Comparison of ENCODE assay signal across 3 cellular contexts in genomic region chr1:167122121-167122480, GRCh38.
TF ChIP-seq lines count a peak whose summit lies in the region.

No MANE protein-coding gene starts in this region.

TF ChIP-seq in SK-N-SH treated with all-trans-retinoic acid at 6 μM for 48 hours, 23 proteins besides CTCF, POLR2A, EP300 and RAD21 (continues in another document):
- TF ChIP-seq ESRRG (CRISPR knock-in tag; IDR thresholded peaks at IDR 0.05) (no peak), ZNF70 (CRISPR knock-in tag; IDR thresholded peaks at IDR 0.05) (no peak), CREB5 (CRISPR knock-in tag; IDR thresholded peaks at IDR 0.05; ENCODE audit: low read depth) (no peak), TCF4 (CRISPR knock-in tag; IDR thresholded peaks at IDR 0.05; ENCODE audit: borderline replicate concordance) (no peak), GLIS3 (CRISPR knock-in tag; IDR thresholded peaks at IDR 0.05) (no peak), ZNF8 (CRISPR knock-in tag; IDR thresholded peaks at IDR 0.05) (no peak), CSRNP3 (CRISPR knock-in tag; IDR thresholded peaks at IDR 0.05) (no peak), OSR1 (CRISPR knock-in tag; IDR thresholded peaks at IDR 0.05) (no peak), SNAI2 (CRISPR knock-in tag; IDR thresholded peaks at IDR 0.05) (no peak), ISL1 (CRISPR knock-in tag; IDR thresholded peaks at IDR 0.05) (no peak), PPARA (CRISPR knock-in tag; IDR thresholded peaks at IDR 0.05; ENCODE audit: borderline replicate concordance) (no peak), CSDC2 (CRISPR knock-in tag; IDR thresholded peaks at IDR 0.05) (no peak), ZFP3 (CRISPR knock-in tag; IDR thresholded peaks at IDR 0.05) (no peak), POU6F1 (CRISPR knock-in tag; IDR thresholded peaks at IDR 0.05; ENCODE audit: borderline replicate concordance, low read depth) (no peak), ZNF565 (CRISPR knock-in tag; conservative IDR thresholded peaks at IDR 0.05; ENCODE audit: low read depth) (no peak), ZC3H10 (CRISPR knock-in tag; IDR thresholded peaks at IDR 0.05) (no peak)

TF ChIP-seq in SK-N-SH, 30 proteins besides CTCF, POLR2A, EP300 and RAD21:
- no peak for TF ChIP-seq GATA2 (CRISPR knock-in tag; IDR thresholded peaks at IDR 0.05)
- no peak for TF ChIP-seq RCOR1 (IDR thresholded peaks at IDR 0.05; ENCODE audit: low read length)
- TF ChIP-seq MEF2A (IDR thresholded peaks at IDR 0.05; ENCODE audit: borderline replicate concordance, low read depth): no peak
- TF ChIP-seq ZBTB33 (IDR thresholded peaks at IDR 0.05; ENCODE audit: borderline replicate concordance, low read depth): no peak
- TF ChIP-seq MAX (IDR thresholded peaks at IDR 0.05; ENCODE audit: low read depth): no peak
- TF ChIP-seq IRF3 (IDR thresholded peaks at IDR 0.05; ENCODE audit: low read depth, low read length): no peak
- no peak for TF ChIP-seq REST (IDR thresholded peaks at IDR 0.05; ENCODE audit: low read depth, low read length)
- TF ChIP-seq FOXJ3 (CRISPR knock-in tag; IDR thresholded peaks at IDR 0.05): no peak
- TF ChIP-seq NFIC (IDR thresholded peaks at IDR 0.05; ENCODE audit: borderline replicate concordance): no peak
- TF ChIP-seq SIN3A (IDR thresholded peaks at IDR 0.05; ENCODE audit: borderline replicate concordance, low read depth, low read length): no peak
- TF ChIP-seq JUND (IDR thresholded peaks at IDR 0.05): no peak
- TF ChIP-seq TEAD4 (IDR thresholded peaks at IDR 0.05; ENCODE audit: borderline replicate concordance, insufficient read depth): no peak
- TF ChIP-seq YY1 (IDR thresholded peaks at IDR 0.05; ENCODE audit: low read depth): no peak
- no peak for TF ChIP-seq POLR2AphosphoS5 (IDR thresholded peaks at IDR 0.05; ENCODE audit: low read depth, low read length)
- TF ChIP-seq USF1 (IDR thresholded peaks at IDR 0.05; ENCODE audit: borderline replicate concordance, low read depth): no peak
- TF ChIP-seq TAF1 (IDR thresholded peaks at IDR 0.05; ENCODE audit: borderline replicate concordance, low read depth, low read length): no peak
- no peak for TF ChIP-seq RFX5 (IDR thresholded peaks at IDR 0.05; ENCODE audit: low read length)
- TF ChIP-seq FOXM1 (IDR thresholded peaks at IDR 0.05; ENCODE audit: low read depth): no peak
- no peak for TF ChIP-seq USF2 (IDR thresholded peaks at IDR 0.05; ENCODE audit: borderline replicate concordance, low read depth, low read length)
- TF ChIP-seq CHD2 (IDR thresholded peaks at IDR 0.05; ENCODE audit: low read length, partially characterized antibody): no peak

TF ChIP-seq in H1, 55 proteins besides CTCF, POLR2A, EP300 and RAD21:
- TF ChIP-seq TAF1 (IDR thresholded peaks at IDR 0.05; ENCODE audit: low read depth, low read length): no peak
- TF ChIP-seq POU5F1 (IDR thresholded peaks at IDR 0.05; ENCODE audit: low read depth, low read length): no peak
- TF ChIP-seq CHD1 (IDR thresholded peaks at IDR 0.05; ENCODE audit: low read depth, low read length): no peak
- no peak for TF ChIP-seq TAF7 (optimal IDR thresholded peaks at IDR 0.05; ENCODE audit: borderline replicate concordance, low read depth, low read length)
- no peak for TF ChIP-seq KDM4A (IDR thresholded peaks at IDR 0.05; ENCODE audit: low read depth, low read length, severe bottlenecking)
TF ChIP-seq in H1: peak in this region for 0.
